ENCODE assay signal across 8 cellular contexts in the genomic region with DNA sequence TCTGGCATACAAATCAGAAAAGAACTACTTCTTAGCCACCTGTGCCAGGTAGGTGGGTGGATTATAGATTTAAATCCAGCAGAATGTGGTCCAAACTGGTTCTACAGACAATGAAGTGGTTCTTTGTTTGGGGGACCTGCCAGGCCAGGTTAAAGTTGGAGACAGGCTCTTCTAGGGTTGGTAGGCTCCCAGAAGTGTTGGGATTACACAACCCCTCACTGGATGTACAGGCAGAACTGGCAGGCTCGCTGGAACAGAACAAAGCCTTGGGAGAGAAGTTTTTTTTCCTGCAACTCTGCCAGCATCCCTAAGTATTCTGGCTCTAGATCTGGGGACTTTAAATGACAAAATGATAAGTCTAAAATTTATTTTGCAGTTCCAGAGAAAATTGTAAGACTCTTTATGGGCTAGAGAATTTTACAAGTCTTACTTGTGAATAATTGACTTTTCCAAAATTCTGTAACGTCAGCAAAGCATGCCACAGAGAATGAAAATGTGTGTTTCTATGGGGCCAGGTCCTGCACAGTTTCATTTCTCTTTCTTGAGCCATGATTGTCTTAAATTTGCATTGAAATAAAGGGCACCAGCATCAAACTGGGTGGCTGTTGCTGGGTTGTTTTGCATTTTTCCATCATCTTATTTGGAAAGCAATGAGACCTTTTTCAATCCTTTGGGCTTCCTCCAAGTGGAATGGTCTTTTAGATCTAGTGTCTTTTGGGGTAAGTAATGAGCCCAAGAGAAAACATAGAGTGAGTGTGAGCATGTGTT. TPM values are rescaled to one million over a fixed set of nuclear protein-coding genes. Genes with fewer than 3 reads are reported as not detected.
DNase-seq lines count a peak whose midpoint lies in the region; ATAC-seq, FAIRE-seq and TF ChIP-seq lines count a peak whose summit lies in the region.

No MANE protein-coding gene starts in this region.

- RAD21 ChIA-PET in GM12878 (lab: Charles Lee; ENCODE audit: unreplicated experiment): no interaction called here

- peak overlapping the region; percentile 22 for H3K4me3 ChIP-seq in GM12878
- H3K4me3 ChIP-seq in pancreas: no peak overlapping the region
- no peak overlapping the region for H3K4me3 ChIP-seq in H7 (ENCODE audit: insufficient read depth, low read depth, low read length)

- TF ChIP-seq POLR2A in GM12878 (IDR thresholded peaks at IDR 0.05; ENCODE audit: low read depth, low read length): no peak

- no peaks in the 10 kb centered on the region for H4K20me1 ChIP-seq in GM12878 (ENCODE audit: control insufficient read depth, insufficient read depth)

- TF ChIP-seq EP300 in GM12878 (IDR thresholded peaks at IDR 0.05; ENCODE audit: borderline replicate concordance in 1 of 2, control insufficient read depth in 1 of 2, low read depth in 2 of 2, low read length in 2 of 2): 0 out of 4 replicates have a peak, but pooled peaks of 1 of the 2 experiments have one; percentile 47

- H3K36me3 ChIP-seq in GM12878 (ENCODE audit: control insufficient read depth in 2 of 2, insufficient read depth in 2 of 2, low read length in 1 of 2): no peaks in the 10 kb centered on the region
- no peaks in the 10 kb centered on the region for H3K36me3 ChIP-seq in pancreas
- no peaks in the 10 kb centered on the region for H3K36me3 ChIP-seq in H7 (replicated peaks; ENCODE audit: control insufficient read depth, insufficient read depth, low read length)

- peak overlapping the region; percentile 68 for H3K27ac ChIP-seq in GM12878 (ENCODE audit: control insufficient read depth, insufficient read depth)
- peak overlapping the region in 3 of 4 donors; percentile 25 to 47 (median 38) for H3K27ac ChIP-seq in pancreas

- CTCF ChIA-PET in GM12878 (lab: Yijun Ruan, JAX): interaction anchor here (0.7 to 1.0 kb wide), 2 partner anchors 9 to 135 kb away, joined by 3 to 4 read pairs; no protein-coding TSS in a partner anchor

- no peak for TF ChIP-seq RAD21 in GM12878 (IDR thresholded peaks at IDR 0.05; ENCODE audit: insufficient read depth, low read depth, low read length)

- WGBS in GM12878 (ENCODE audit: insufficient coverage, insufficient replicate concordance, low lambda C conversion rate, missing lambda C conversion rate): 23% methylated on average over 2 of the region's 2 CpGs
- WGBS in pancreas, 2 donors: 29 to 33% methylated on average over 2 of the region's 2 CpGs

- intact Hi-C loops in GM12878 (cut with micrococcal nuclease; ENCODE audit: unreplicated experiment) (no loop called here), pancreas (cut with DNase I) (no loop called here)

- SMC1A ChIA-PET in GM12878 (lab: Charles Lee; ENCODE audit: uncharacterized antibody, unreplicated experiment): interaction anchor here (1.3 kb wide), 1 partner anchor 99 kb away, joined by 3 read pairs; no protein-coding TSS in a partner anchor

- DNase-seq in GM12878 (ENCODE audit: low read depth, low spot score) (peak; percentile 59), pancreas (peak in 4 of 6 donors; percentile 25 to 50 (median 36)), H7 (no peak), AG08395 (ENCODE audit: low spot score) (no peak), HTR-8/SVneo (ENCODE audit: insufficient read length, low spot score) (no peak)
- no peak for DNase-seq in effector CD4-positive, alpha-beta T cell

- peak overlapping the region; percentile 17; the same call in 1 of the 2 replicates for H3K9ac ChIP-seq in GM12878 (ENCODE audit: control insufficient read depth, insufficient read depth, low read length)

- BruUV-seq in GM12878 (replicated peaks; lab: Mats Ljungman, UMichigan): no TSS peak

- ATAC-seq in GM18858 (IDR thresholded peaks at IDR 0.05; ENCODE audit: unreplicated experiment): peak; percentile 77
- peak; percentile 66 for ATAC-seq in HG02798 (IDR thresholded peaks at IDR 0.05; ENCODE audit: poor library complexity, unreplicated experiment)
- ATAC-seq in GM12878: peak; percentile 90
- ATAC-seq in pancreas: peak; percentile 53 to 87 (median 80)

- H3K4me1 ChIP-seq in GM12878 (ENCODE audit: control insufficient read depth, insufficient read depth, low read length) (peaks cover 38% of the 10 kb centered on the region), pancreas (peaks cover 0 to 4% (median 4%) of the 10 kb centered on the region in 3 donors)

- H3K27me3 ChIP-seq in GM12878 (replicated peaks in 1 of 2; ENCODE audit: control insufficient read depth in 2 of 2, insufficient read depth in 2 of 2, low read length in 1 of 2): no peaks in the 10 kb centered on the region
- no peaks in the 10 kb centered on the region for H3K27me3 ChIP-seq in pancreas
- H3K27me3 ChIP-seq in H7 (ENCODE audit: control insufficient read depth, insufficient read depth, low read length): no peaks in the 10 kb centered on the region

- H3K4me2 ChIP-seq in GM12878 (ENCODE audit: control insufficient read depth, insufficient read depth): peak overlapping the region; percentile 78

- H3K9me3 ChIP-seq in GM12878 (replicated peaks; ENCODE audit: control insufficient read depth, insufficient read depth, low read length) (peaks cover 5% of the 10 kb centered on the region; the same call in 2 of the 3 replicates), pancreas (no peaks in the 10 kb centered on the region)

- no peaks in the 10 kb centered on the region for H3K79me2 ChIP-seq in GM12878 (ENCODE audit: control insufficient read depth, insufficient read depth, low read length)

- in situ Hi-C loops in GM12878 (cut with MboI): no loop called here

- TF ChIP-seq CTCF in GM12878 (IDR thresholded peaks at IDR 0.05 in 2 of 3, conservative IDR thresholded peaks at IDR 0.05 in 1 of 3; ENCODE audit: control insufficient read depth in 2 of 3, extremely low read depth in 1 of 3, insufficient read depth in 1 of 3, low read depth in 3 of 3, low read length in 3 of 3) (no peak), pancreas (IDR thresholded peaks at IDR 0.05) (no peak)

- POLR2A ChIA-PET in GM12878 (lab: Charles Lee): interaction anchor here (0.7 kb wide), 2 partner anchors 59 to 89 kb away, joined by 3 to 5 read pairs; no protein-coding TSS in a partner anchor

- FAIRE-seq in GM12878 (lab: Jason Lieb, UNC) (peak; percentile 75), pancreas (lab: Jason Lieb, UNC) (no peak), HTR-8/SVneo (lab: Jason Lieb, UNC) (no peak)

- H2AFZ ChIP-seq in GM12878 (ENCODE audit: control insufficient read depth, low read depth, low read length): peak overlapping the region; percentile 8

TF ChIP-seq in GM12878, 131 proteins besides CTCF, POLR2A, EP300 and RAD21 (continues in another document):
- no peak for TF ChIP-seq SP1 (IDR thresholded peaks at IDR 0.05; ENCODE audit: low read depth, low read length)
- TF ChIP-seq CHD1 (IDR thresholded peaks at IDR 0.05; ENCODE audit: low read depth, low read length): no peak
- TF ChIP-seq SMAD5 (IDR thresholded peaks at IDR 0.05; ENCODE audit: low read depth): no peak
- no peak for TF ChIP-seq TCF12 (IDR thresholded peaks at IDR 0.05; ENCODE audit: low read depth, low read length)
- TF ChIP-seq EED (IDR thresholded peaks at IDR 0.05; ENCODE audit: low read depth): peak; percentile 12; the same call in 1 of the 2 replicates
- 0 out of 2 replicates have a peak, but pooled peaks have one; percentile 22 for TF ChIP-seq IRF4 (IDR thresholded peaks at IDR 0.05; ENCODE audit: low read depth, low read length)
- no peak for TF ChIP-seq HCFC1 (IDR thresholded peaks at IDR 0.05; ENCODE audit: low read length)
- 0 out of 2 replicates have a peak, but pooled peaks have one; percentile 20 for TF ChIP-seq MTA3 (IDR thresholded peaks at IDR 0.05; ENCODE audit: borderline replicate concordance, low read length)
- TF ChIP-seq ZNF24 (IDR thresholded peaks at IDR 0.05): no peak
- 0 out of 2 replicates have a peak, but pooled peaks have one; percentile 8 for TF ChIP-seq NFIC (IDR thresholded peaks at IDR 0.05; ENCODE audit: low read depth, low read length)
- TF ChIP-seq SPI1 (IDR thresholded peaks at IDR 0.05; ENCODE audit: borderline replicate concordance, insufficient read depth, low read depth, low read length): peak; percentile 88

RNA-seq across cellular contexts. Expression of gene ATL2, which starts 32.2 kb away (rescaled TPM):
- 377 and 379 TPM in 2 replicates for total RNA-seq in GM12878 (2013; cell fraction: nucleolus; rRNA removed)
- 49.6 and 60.7 TPM in 2 replicates for total RNA-seq in GM12878 (2014; rRNA removed)
- 44.7 and 51.5 TPM in 2 replicates for total RNA-seq in GM12878 (2014; rRNA removed; fragmentation: Illumina TruSeq; extraction: Trizol)
- 44.4 and 48.2 TPM in 2 replicates for total RNA-seq in GM12878 (2021)
- 15.7 TPM for polyA plus RNA-seq in GM12878 (2011; ENCODE audit: low read depth)
- polyA plus RNA-seq in GM12878 (2011; rRNA removed): 49.6 and 68.7 TPM in 2 replicates
- polyA plus RNA-seq in GM12878 (2011; cell fraction: cytosol; rRNA removed): 35.8 and 40.6 TPM in 2 replicates
- 71.5 and 131 TPM in 2 replicates for polyA plus RNA-seq in GM12878 (2011; cell fraction: nucleus; rRNA removed)
- 19.0 and 27.1 TPM in 2 replicates for polyA plus RNA-seq in GM12878 (2012)
- 43.3 and 53.6 TPM in 2 replicates for polyA plus RNA-seq in GM12878 (2014; fragmentation: Illumina TruSeq; extraction: Trizol)
- 10 to 100 TPM in 1 of 2 experiments, 1 to 10 TPM in 1; 8.6 to 12.6 TPM for polyA plus RNA-seq in GM12878 (2014; fragmentation: Nextera tagmentation; extraction: Ambion mirVana)
- polyA plus RNA-seq in GM12878 (2014; rRNA removed): 40.2 and 40.7 TPM in 2 replicates
- polyA plus RNA-seq in GM12878 (2016; fragmentation: Nextera tagmentation; extraction: Ambion mirVana): 10 to 100 TPM; 33.2 to 34.5 TPM
- polyA minus RNA-seq in GM12878 (2011; rRNA and poly(A)+ RNA removed): 33.8 and 61.5 TPM in 2 replicates
- 16.3 and 19.1 TPM in 2 replicates for polyA minus RNA-seq in GM12878 (2011; cell fraction: cytosol; rRNA and poly(A)+ RNA removed)
- 62.7 and 96.7 TPM in 2 replicates for polyA minus RNA-seq in GM12878 (2011; cell fraction: nucleus; rRNA and poly(A)+ RNA removed)
- total RNA-seq in pancreas: 10 to 100 TPM; 15.5 to 30.1 (median 19.7) TPM
- 10 to 100 TPM in 1 of 2 donors, 1 to 10 TPM in 1; 8.4 to 20.5 TPM for polyA plus RNA-seq in pancreas
- 119 and 141 TPM in 2 replicates for total RNA-seq in H7 (2014; rRNA removed; shearing (Covaris generic))

Comparison
In these comparisons a context has a peak if more than half of its experiments do, and no peak if none do; other contexts are left out.
1. DNase-seq: peak in GM12878 (single experiment) and pancreas (4 of 6); none in H7 (single experiment), effector CD4-positive, alpha-beta T cell (single experiment), AG08395 (single experiment) and HTR-8/SVneo (single experiment).
2. Peak in every context shown above with its lines, with median percentiles within 50 percentile points of each other: ATAC-seq.